In genomic region chr13:21326155-21327030, GRCh38 we compare ENCODE assay signal across 8 cellular contexts.
DNase-seq lines count a peak whose midpoint lies in the region; ATAC-seq, FAIRE-seq and TF ChIP-seq lines count a peak whose summit lies in the region.

No MANE protein-coding gene starts in this region.

- no peak overlapping the region for H2BK120ac ChIP-seq in mesendoderm (ENCODE audit: low read depth, low read length)

- POLR2A ChIA-PET in Caco-2 (lab: Charles Lee) (no interaction called here), endothelial cell of umbilical vein (lab: Charles Lee) (no interaction called here)

- no peaks in the 10 kb centered on the region for H3K9me2 ChIP-seq in MM.1S (replicated peaks; ENCODE audit: insufficient read depth, low read length)

- TF ChIP-seq CTCF in Caco-2 (IDR thresholded peaks at IDR 0.05; ENCODE audit: insufficient read depth in 1 of 2, low read depth in 1 of 2, low read length in 1 of 2, severe bottlenecking in 1 of 2, unreplicated experiment in 1 of 2) (no peak), OCI-LY3 (IDR thresholded peaks at IDR 0.05; ENCODE audit: low read depth, low read length) (no peak), endothelial cell of umbilical vein (IDR thresholded peaks at IDR 0.05; ENCODE audit: extremely low read depth in 1 of 2, insufficient read depth in 1 of 2, low read depth in 1 of 2, low read length in 2 of 2) (no peak), upper lobe of left lung (IDR thresholded peaks at IDR 0.05) (no peak), MM.1S (IDR thresholded peaks at IDR 0.05; ENCODE audit: low read length) (no peak)

- no peaks in the 10 kb centered on the region for H3K27me3 Mint-ChIP-seq in Caco-2 (ENCODE audit: insufficient read depth, unreplicated experiment)

- H3K9me1 ChIP-seq in endothelial cell of umbilical vein (replicated peaks; ENCODE audit: control insufficient read depth, extremely low read depth, insufficient read depth, low read length), result no peaks in the 10 kb centered on the region

- H3F3A ChIP-seq in MM.1S (ENCODE audit: insufficient read depth, low read length), result peaks cover 16% of the 10 kb centered on the region; the same call in 1 of the 2 replicates

- no peak overlapping the region for H4K8ac ChIP-seq in mesendoderm (ENCODE audit: low read depth, low read length)

- H3K9ac ChIP-seq in OCI-LY3 (ENCODE audit: low read length) (peak overlapping the region; percentile 46), endothelial cell of umbilical vein (replicated peaks; ENCODE audit: extremely low read depth, insufficient read depth, low read length) (peak overlapping the region; percentile 23), mesendoderm (ENCODE audit: low read length) (peak overlapping the region; percentile 57), MM.1S (ENCODE audit: low read length) (no peak overlapping the region)

- peak overlapping the region; percentile 81 for H3K56ac ChIP-seq in mesendoderm (ENCODE audit: low read length)

- peak overlapping the region; percentile 7 for H3K27ac Mint-ChIP-seq in Caco-2 (ENCODE audit: unreplicated experiment)

- DNase-seq in Caco-2 (peak; percentile 56 to 57), endothelial cell of umbilical vein (ENCODE audit: low read depth, low spot score) (peak; percentile 3), mesendoderm (peak; percentile 52), upper lobe of left lung (peak; percentile 40 to 83), ureter (ENCODE audit: low spot score) (no peak), MM.1S (no peak)

- ATAC-seq in upper lobe of left lung (ENCODE audit: low FRiP score in 2 of 2), result peak; percentile 57 to 75
- no peak for ATAC-seq in GM18868 (IDR thresholded peaks at IDR 0.05; ENCODE audit: unreplicated experiment)

- H4K20me1 ChIP-seq in OCI-LY3 (ENCODE audit: insufficient read depth, low read length) (no peaks in the 10 kb centered on the region), endothelial cell of umbilical vein (replicated peaks; ENCODE audit: control insufficient read depth, extremely low read depth, insufficient read depth, low read length) (no peaks in the 10 kb centered on the region), MM.1S (ENCODE audit: insufficient read depth, low read length) (no peaks in the 10 kb centered on the region)

- H2BK5ac ChIP-seq in mesendoderm (ENCODE audit: low read length), result no peak overlapping the region

- H3K79me1 ChIP-seq in mesendoderm (ENCODE audit: low read length), result no peaks in the 10 kb centered on the region

- H3K9me3 Mint-ChIP-seq in Caco-2 (ENCODE audit: unreplicated experiment), result no peaks in the 10 kb centered on the region

- H3K36me3 Mint-ChIP-seq in Caco-2 (ENCODE audit: insufficient read depth, unreplicated experiment), result no peaks in the 10 kb centered on the region

- no peaks in the 10 kb centered on the region for H3K79me2 ChIP-seq in OCI-LY3 (ENCODE audit: low read length)
- no peaks in the 10 kb centered on the region for H3K79me2 ChIP-seq in endothelial cell of umbilical vein (ENCODE audit: control insufficient read depth, insufficient read depth, low read length)
- H3K79me2 ChIP-seq in mesendoderm (ENCODE audit: control insufficient read depth, insufficient read depth, low read length), result no peaks in the 10 kb centered on the region
- peaks cover 12% of the 10 kb centered on the region; the same call in 1 of the 2 replicates for H3K79me2 ChIP-seq in MM.1S (ENCODE audit: low read length)

- peak overlapping the region; percentile 78 for H3K4me3 Mint-ChIP-seq in Caco-2 (ENCODE audit: unreplicated experiment)

- no peak for TF ChIP-seq EP300 in upper lobe of left lung (IDR thresholded peaks at IDR 0.05)

- FAIRE-seq in endothelial cell of umbilical vein (lab: Jason Lieb, UNC), result peak; percentile 59

- H4K5ac ChIP-seq in mesendoderm (ENCODE audit: low read length), result no peak overlapping the region

- no peak overlapping the region for H2AK5ac ChIP-seq in mesendoderm (ENCODE audit: low read length)

- no peak for TF ChIP-seq POLR2A in endothelial cell of umbilical vein (IDR thresholded peaks at IDR 0.05; ENCODE audit: low read depth, low read length)
- TF ChIP-seq POLR2A in upper lobe of left lung (IDR thresholded peaks at IDR 0.05), result no peak

- H3K27ac ChIP-seq in OCI-LY3 (ENCODE audit: low read length), result peak overlapping the region; percentile 7
- H3K27ac ChIP-seq in endothelial cell of umbilical vein (ENCODE audit: insufficient read depth, low read depth, low read length), result no peak overlapping the region
- peak overlapping the region; percentile 17 for H3K27ac ChIP-seq in mesendoderm (ENCODE audit: low read depth, low read length)
- no peak overlapping the region for H3K27ac ChIP-seq in upper lobe of left lung
- H3K27ac ChIP-seq in MM.1S (ENCODE audit: low read length), result no peak overlapping the region

- H3K4me1 Mint-ChIP-seq in Caco-2 (ENCODE audit: low read depth, unreplicated experiment), result peaks cover 6% of the 10 kb centered on the region

- H3K4me2 ChIP-seq in OCI-LY3 (ENCODE audit: low read length) (peak overlapping the region; percentile 56), endothelial cell of umbilical vein (ENCODE audit: insufficient read depth, low read length) (peak overlapping the region; percentile 25), mesendoderm (ENCODE audit: low read length) (peak overlapping the region; percentile 75), MM.1S (ENCODE audit: low read depth, low read length) (no peak overlapping the region)

- H3K4me3 ChIP-seq in Caco-2 (ENCODE audit: low read depth, low read length) (peak overlapping the region; percentile 48), OCI-LY3 (ENCODE audit: low read length) (peak overlapping the region; percentile 71), endothelial cell of umbilical vein (replicated peaks in 1 of 3; ENCODE audit: insufficient read depth in 1 of 3, low read depth in 1 of 3, low read length in 3 of 3) (peak overlapping the region in 2 of 3 experiments; percentile 27 to 39), mesendoderm (ENCODE audit: low read length) (peak overlapping the region; percentile 34), upper lobe of left lung (peak overlapping the region; percentile 36 to 51 (median 42)), MM.1S (ENCODE audit: low read length) (no peak overlapping the region)

- WGBS in mesendoderm (ENCODE audit: extremely low coverage, insufficient coverage, low lambda C conversion rate), result no CpG with 5 or more reads among the region's 52 CpGs
- WGBS in upper lobe of left lung, 2 donors, result 32 to 50% methylated on average over 31 to 50 of the region's 52 CpGs

- CTCF ChIA-PET in Caco-2 (lab: Charles Lee) (no interaction called here), endothelial cell of umbilical vein (lab: Charles Lee) (no interaction called here)

- H3K4ac ChIP-seq in mesendoderm (ENCODE audit: low read depth, low read length), result no peak overlapping the region

- H2BK15ac ChIP-seq in mesendoderm (replicated peaks; ENCODE audit: low read depth), result no peak overlapping the region

- dilution Hi-C loops in endothelial cell of umbilical vein (cut with MboI; ENCODE audit: extremely low pct_ligation_motif_present, low sequenced_read_pairs), result no loop called here

- intact Hi-C loops in Caco-2 (cut with micrococcal nuclease; ENCODE audit: unreplicated experiment) (loop anchor here (1.0 kb wide), 1 partner anchor 28 kb away; no protein-coding TSS in a partner anchor), endothelial cell of umbilical vein (cut with micrococcal nuclease) (no loop called here)

- H3K27me3 ChIP-seq in Caco-2 (replicated peaks; ENCODE audit: control insufficient read depth, insufficient read depth, low read length) (no peaks in the 10 kb centered on the region), OCI-LY3 (ENCODE audit: low read depth, low read length) (no peaks in the 10 kb centered on the region), endothelial cell of umbilical vein (ENCODE audit: control insufficient read depth in 2 of 2, insufficient read depth in 2 of 2, low read length in 2 of 2) (peaks cover 2% of the 10 kb centered on the region in 2 experiments), mesendoderm (ENCODE audit: insufficient read depth, low read length, poor library complexity) (no peaks in the 10 kb centered on the region), upper lobe of left lung (no peaks in the 10 kb centered on the region), MM.1S (replicated peaks; ENCODE audit: insufficient read depth, low read length) (no peaks in the 10 kb centered on the region)

- no TSS peak for BruUV-seq in Caco-2 (replicated peaks; lab: Mats Ljungman, UMichigan)
- BruUV-seq in endothelial cell of umbilical vein (replicated peaks; lab: Mats Ljungman, UMichigan), result no TSS peak

- H2AFZ ChIP-seq in OCI-LY3 (ENCODE audit: low read depth, low read length), result peak overlapping the region; percentile 92
- H2AFZ ChIP-seq in endothelial cell of umbilical vein (ENCODE audit: low read depth, low read length), result peak overlapping the region; percentile 96
- H2AFZ ChIP-seq in MM.1S (ENCODE audit: low read length), result no peak overlapping the region

- H3K4me1 ChIP-seq in Caco-2, result peaks cover 4% of the 10 kb centered on the region; the same call in 1 of the 2 replicates
- H3K4me1 ChIP-seq in OCI-LY3 (ENCODE audit: low read length), result peaks cover 71% of the 10 kb centered on the region
- peaks cover 7% of the 10 kb centered on the region for H3K4me1 ChIP-seq in endothelial cell of umbilical vein (ENCODE audit: control insufficient read depth, extremely low read depth, insufficient read depth, low read length)
- H3K4me1 ChIP-seq in mesendoderm (ENCODE audit: control insufficient read depth, low read depth, low read length), result no peaks in the 10 kb centered on the region
- H3K4me1 ChIP-seq in upper lobe of left lung, result peaks cover 0 to 5% (median 0%) of the 10 kb centered on the region in 4 donors
- peaks cover 13% of the 10 kb centered on the region for H3K4me1 ChIP-seq in MM.1S (ENCODE audit: low read length)

- H3K9me3 ChIP-seq in Caco-2 (no peaks in the 10 kb centered on the region), OCI-LY3 (ENCODE audit: insufficient read depth, low read length) (no peaks in the 10 kb centered on the region), endothelial cell of umbilical vein (replicated peaks; ENCODE audit: control insufficient read depth, insufficient read depth, low read length) (no peaks in the 10 kb centered on the region), upper lobe of left lung (no peaks in the 10 kb centered on the region), MM.1S (replicated peaks; ENCODE audit: insufficient read depth, low read length) (no peaks in the 10 kb centered on the region)

- H3K18ac ChIP-seq in mesendoderm (ENCODE audit: low read length), result no peak overlapping the region

- H3K36me3 ChIP-seq in Caco-2 (ENCODE audit: control insufficient read depth, insufficient read depth, low read length), result no peaks in the 10 kb centered on the region
- no peaks in the 10 kb centered on the region for H3K36me3 ChIP-seq in OCI-LY3 (replicated peaks; ENCODE audit: low read depth, low read length)
- no peaks in the 10 kb centered on the region for H3K36me3 ChIP-seq in endothelial cell of umbilical vein (ENCODE audit: control insufficient read depth in 2 of 2, extremely low read depth in 1 of 2, insufficient read depth in 2 of 2, low read length in 2 of 2)
- H3K36me3 ChIP-seq in mesendoderm (ENCODE audit: control insufficient read depth, insufficient read depth, low read length), result no peaks in the 10 kb centered on the region
- H3K36me3 ChIP-seq in upper lobe of left lung, result no peaks in the 10 kb centered on the region
- H3K36me3 ChIP-seq in MM.1S (replicated peaks; ENCODE audit: insufficient read depth, low read length), result no peaks in the 10 kb centered on the region

- H3K23ac ChIP-seq in mesendoderm (ENCODE audit: low read length), result no peak overlapping the region

Comparison
In these comparisons a context has a peak if more than half of its experiments do, and no peak if none do; other contexts are left out.
1. DNase-seq: peak in Caco-2 (2 of 2), endothelial cell of umbilical vein (single experiment), mesendoderm (single experiment) and upper lobe of left lung (2 of 2); none in ureter (single experiment) and MM.1S (single experiment).
2. H3K27ac ChIP-seq: peak in OCI-LY3 (single experiment) and mesendoderm (single experiment); none in endothelial cell of umbilical vein (single experiment), upper lobe of left lung (0 of 4) and MM.1S (single experiment).